Comparison of ENCODE assay signal across 8 cellular contexts in the genomic region with DNA sequence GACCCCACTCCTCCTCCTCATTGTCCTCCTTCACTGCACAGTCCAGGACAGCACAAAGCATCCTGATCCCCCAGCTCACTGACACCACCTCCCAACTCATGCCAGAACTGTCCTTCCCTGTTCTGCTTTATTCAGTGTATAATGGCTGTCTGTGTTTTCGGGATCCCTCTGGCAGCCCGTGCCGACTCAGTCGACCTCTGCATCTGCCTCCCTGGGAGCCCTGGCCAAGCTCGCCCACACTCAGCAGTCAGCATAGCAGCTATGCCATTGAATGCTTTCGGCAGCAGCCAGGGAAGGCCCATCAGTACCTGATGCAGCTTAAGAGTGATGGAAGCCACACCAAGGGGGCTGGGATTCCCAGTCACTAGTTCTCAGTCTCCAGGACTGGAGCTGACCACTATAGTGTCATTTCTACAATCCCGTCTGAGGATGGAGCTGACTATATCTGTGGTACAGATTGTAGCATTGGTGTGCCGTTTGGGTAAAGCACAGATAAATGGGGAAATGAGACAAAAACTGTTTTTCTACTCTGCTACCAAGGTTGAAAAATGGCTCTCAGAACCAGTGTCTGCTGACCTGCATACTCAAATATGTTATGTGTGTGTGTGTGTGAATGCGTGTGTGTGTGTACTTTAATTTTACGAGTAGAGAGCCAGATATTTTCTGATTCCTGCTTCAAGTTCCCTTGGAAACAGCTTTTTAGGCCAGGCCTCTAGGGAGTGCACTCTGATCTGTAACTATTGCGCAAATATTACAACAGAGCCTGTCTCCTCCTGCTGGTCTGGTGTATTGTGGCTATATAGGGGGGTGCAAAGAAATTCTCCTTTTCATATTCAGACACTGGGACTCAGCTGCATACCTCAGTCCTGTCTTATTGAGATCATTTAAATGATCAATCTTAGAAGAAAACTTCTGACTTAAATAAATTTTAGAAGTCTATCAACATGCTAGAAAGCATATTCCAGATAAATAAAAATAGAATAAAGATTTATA.
DNase-seq lines count a peak whose midpoint lies in the region; FAIRE-seq and TF ChIP-seq lines count a peak whose summit lies in the region.

No MANE protein-coding gene starts in this region.

- FAIRE-seq in kidney (lab: Jason Lieb, UNC) = no peak

- H3K9ac ChIP-seq in neuronal stem cell (ENCODE audit: low read depth, low read length, poor library complexity) = no peak overlapping the region
- no peak overlapping the region for H3K9ac ChIP-seq in kidney (ENCODE audit: low read length in 2 of 2)

- H3K36me3 ChIP-seq in neuronal stem cell (replicated peaks in 1 of 2; ENCODE audit: control insufficient read depth in 2 of 2, insufficient read depth in 2 of 2, low read length in 2 of 2) = no peaks in the 10 kb centered on the region
- no peaks in the 10 kb centered on the region for H3K36me3 ChIP-seq in kidney (ENCODE audit: control insufficient read depth in 1 of 2, insufficient read depth in 2 of 2, low read length in 2 of 2)

- TF ChIP-seq CTCF in C4-2B (conservative IDR thresholded peaks at IDR 0.05) (peak; percentile 13; the same call in 1 of the 2 replicates), choroid plexus epithelial cell (conservative IDR thresholded peaks at IDR 0.05; ENCODE audit: low read depth, low read length) (peak; percentile 65), kidney (IDR thresholded peaks at IDR 0.05; ENCODE audit: borderline replicate concordance, extremely low read depth, insufficient read depth) (no peak)

- no peaks in the 10 kb centered on the region for H3K79me1 ChIP-seq in neuronal stem cell (ENCODE audit: low read depth, low read length)

- DNase-seq in NCI-H1694 (lab: John Stamatoyannopoulos, UW) (peak; percentile 75), choroid plexus epithelial cell (ENCODE audit: low read depth) (peak; percentile 89), neuronal stem cell (ENCODE audit: low spot score) (no peak), kidney (no peak), activated T-cell treated with anti-CD3 and anti-CD28 coated beads for 4 hours (no peak)
- no peak for DNase-seq in stimulated activated CD4-positive, alpha-beta T cell treated with anti-CD3 and anti-CD28 coated beads, Interleukin-2, amount 100 ng/mL, for 48 hours
- no peak for DNase-seq in effector CD8-positive, alpha-beta T cell (lab: John Stamatoyannopoulos, UW)

- WGBS in neuronal stem cell (ENCODE audit: extremely low coverage in 2 of 2, insufficient read length in 2 of 2, insufficient replicate concordance in 1 of 2), 2 donors = no CpG with 5 or more reads among the region's 11 CpGs

- H2AK5ac ChIP-seq in neuronal stem cell (ENCODE audit: low read depth, low read length) = peak overlapping the region; percentile 58

- H2BK120ac ChIP-seq in neuronal stem cell (ENCODE audit: low read depth, low read length) = no peak overlapping the region

- peak overlapping the region; percentile 39 for H3K23ac ChIP-seq in neuronal stem cell (ENCODE audit: low read depth, low read length, poor library complexity)

- no peak overlapping the region for H2BK12ac ChIP-seq in neuronal stem cell (ENCODE audit: low read length)

- H3K27ac ChIP-seq in C4-2B (no peak overlapping the region; the same call in 1 of the 2 replicates), neuronal stem cell (replicated peaks; ENCODE audit: low read length) (no peak overlapping the region), kidney (ENCODE audit: low read depth in 2 of 2, low read length in 2 of 2) (no peak overlapping the region)

- H3K9me3 ChIP-seq in neuronal stem cell (replicated peaks in 1 of 2; ENCODE audit: control insufficient read depth in 2 of 2, insufficient read depth in 1 of 2, low read depth in 1 of 2, low read length in 2 of 2) (no peaks in the 10 kb centered on the region), kidney (ENCODE audit: control insufficient read depth in 1 of 2, low read length in 2 of 2) (no peaks in the 10 kb centered on the region)

- no peak overlapping the region for H2BK5ac ChIP-seq in neuronal stem cell (ENCODE audit: low read length)

- H3K27me3 ChIP-seq in neuronal stem cell (ENCODE audit: control insufficient read depth in 3 of 3, insufficient read depth in 3 of 3, low read depth in 1 of 3, low read length in 3 of 3) = peaks cover 0 to 3% (median 0%) of the 10 kb centered on the region in 3 experiments

- peak overlapping the region; percentile 80 for H2AFZ ChIP-seq in neuronal stem cell (ENCODE audit: low read length)

- no peak overlapping the region for H3K14ac ChIP-seq in neuronal stem cell (ENCODE audit: low read length)

- no peak overlapping the region for H3K18ac ChIP-seq in neuronal stem cell (ENCODE audit: low read length)

- H3K4me1 ChIP-seq in neuronal stem cell (ENCODE audit: control insufficient read depth in 2 of 2, insufficient read depth in 1 of 2, low read depth in 1 of 2, low read length in 2 of 2) (peaks cover 10 to 44% of the 10 kb centered on the region in 2 donors), kidney (ENCODE audit: control insufficient read depth in 1 of 2, insufficient read depth in 1 of 2, low read depth in 1 of 2, low read length in 2 of 2) (peaks cover 0 to 3% of the 10 kb centered on the region in 2 donors)

- H4K8ac ChIP-seq in neuronal stem cell (ENCODE audit: low read depth, low read length) = no peak overlapping the region

- H2BK15ac ChIP-seq in neuronal stem cell (ENCODE audit: low read length) = no peak overlapping the region

- intact Hi-C loops in kidney (cut with DNase I) = no loop called here

- H3K4me3 ChIP-seq in choroid plexus epithelial cell (ENCODE audit: low read depth, low read length) = no peak overlapping the region
- no peak overlapping the region for H3K4me3 ChIP-seq in neuronal stem cell (ENCODE audit: low read length in 2 of 2)
- H3K4me3 ChIP-seq in kidney (ENCODE audit: low read length in 2 of 2) = no peak overlapping the region

- H3K4me2 ChIP-seq in neuronal stem cell (ENCODE audit: insufficient read depth, low read length, poor library complexity, severe bottlenecking) = no peak overlapping the region

- no peak overlapping the region for H3K4ac ChIP-seq in neuronal stem cell (ENCODE audit: low read length)

- H4K91ac ChIP-seq in neuronal stem cell (ENCODE audit: low read depth, low read length, poor library complexity) = no peak overlapping the region

Comparison
In these comparisons a context has a peak if more than half of its experiments do, and no peak if none do; other contexts are left out.
1. DNase-seq: peak in NCI-H1694 (single experiment) and choroid plexus epithelial cell (single experiment); none in neuronal stem cell (single experiment), stimulated activated CD4-positive, alpha-beta T cell treated with anti-CD3 and anti-CD28 coated beads, Interleukin-2, amount 100 ng/mL, for 48 hours (0 of 2), kidney (single experiment), activated T-cell treated with anti-CD3 and anti-CD28 coated beads for 4 hours (single experiment) and effector CD8-positive, alpha-beta T cell (single experiment).